ENCODE assay signal across 10 cellular contexts in the genomic region with DNA sequence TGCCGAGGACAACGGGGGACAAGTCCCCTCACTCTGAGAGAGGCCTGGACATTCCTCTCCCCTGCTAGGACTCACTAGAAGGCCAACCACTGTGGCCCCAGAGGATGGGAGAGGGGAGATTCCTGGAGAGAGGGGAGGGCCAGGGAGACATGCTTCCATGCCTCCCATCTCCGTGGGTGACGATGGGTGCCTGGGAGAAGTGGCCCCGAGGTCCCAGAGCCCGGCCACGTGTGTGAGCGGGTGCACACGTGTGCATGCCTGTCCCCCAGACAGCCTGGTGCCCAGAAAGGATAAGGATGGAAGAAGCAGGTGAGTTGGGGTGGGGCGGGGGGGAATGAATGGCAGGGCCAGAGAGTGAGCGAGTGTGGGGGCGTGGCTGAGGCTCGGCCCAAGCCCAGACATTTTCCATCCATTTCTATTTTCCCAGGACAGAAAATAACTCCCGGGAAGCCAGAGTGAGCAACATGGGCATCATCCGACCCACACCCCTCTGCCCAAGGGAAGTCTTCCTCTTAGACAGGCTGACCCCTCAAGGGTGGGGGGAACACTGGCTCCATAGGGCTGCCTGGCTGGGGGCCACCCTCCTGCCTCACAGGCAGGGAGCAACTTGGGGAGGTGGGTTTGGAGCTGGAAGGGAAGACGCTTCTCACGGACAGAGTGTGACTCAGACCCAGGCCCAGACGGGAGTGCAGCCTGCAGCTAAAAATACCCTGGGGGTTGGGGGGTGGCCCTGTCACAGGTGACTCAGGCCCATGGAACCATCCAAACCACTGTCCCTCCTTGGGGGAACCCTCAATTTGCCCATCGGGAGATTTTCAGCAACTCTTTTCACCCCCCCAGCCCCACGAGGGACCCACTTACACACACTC. TPM values are rescaled to one million over a fixed set of nuclear protein-coding genes. Genes with fewer than 3 reads are reported as not detected.
"Had no signal": no experiment of that assay in that cellular context is flagged by ENCODE, and none has a peak within 500 bp of the region (broad histone marks: within the 10 kb centered on the region; RNA-seq: fewer than 3 reads in every experiment).

No MANE protein-coding gene starts in this region.

RNA-seq across cellular contexts. Expression of a gene that starts 29.3 kb away (rescaled TPM):
- total RNA-seq: activated CD4-positive, alpha-beta T cell treated with anti-CD3 and anti-CD28 coated beads, Interleukin-2, amount 10 ng/mL, durations not matched to agents 7 days and 5 days; activated CD8-positive, alpha-beta memory T cell treated with anti-CD3 and anti-CD28 coated beads for 36 hours; activated T-helper 1 cell treated with anti-CD3 and anti-CD28 coated beads, Interleukin-12 subunit alpha, Interleukin-12 subunit beta, Interleukin-2, Interleukin-4 antibody, amounts not matched to agents 30 ng/mL and 10 ng/mL and 1 ng/mL, durations not matched to agents 14 hours and 24 hours and 36 hours; dermis microvascular lymphatic vessel endothelial cell; hepatocyte; left ventricle myocardium inferior; mucosa of descending colon; right atrium auricular region; T-helper 2 cell treated with Interferon-gamma antibody and Interleukin-4, amounts not matched to agents 100 ng/mL and 5 ng/mL, for 36 hours; urinary bladder had no signal
- polyA plus RNA-seq: urinary bladder had no signal
